23 cellular contexts compared by ENCODE assay signal in genomic region chr17:62100050-62100449, GRCh38.
"Had no signal": no experiment of that assay in that cellular context is flagged by ENCODE, and none has a peak within 500 bp of the region (broad histone marks: within the 10 kb centered on the region; RNA-seq: fewer than 3 reads in every experiment).

No MANE protein-coding gene starts in this region.

- H3K9me3 Mint-ChIP-seq: IgD-negative memory B cell had no signal

- H3K27me3 ChIP-seq: SJCRH30 had no signal

- H3K36me3 ChIP-seq: SJCRH30 had no signal

- H3K4me3 ChIP-seq: K562, SJCRH30 had no signal

- DNase-seq: Kasumi-1, MM.1S, NCI-H1092 treated with DMSO at 0.1 percent for 48 hours, NCI-H1436, NCI-H187, NCI-H2029, NCI-H2081 treated with DMSO at 0.1 percent for 48 hours, NCI-H2171, NCI-H226, NCI-H446, NCI-H510A, NCI-H524 treated with DMSO at 0.1 percent for 48 hours, NCI-H69, NCI-H774, PC-3, SHP77 treated with DMSO at 0.1 percent for 48 hours, SJCRH30 had no signal

- H3K4me1 ChIP-seq: SJCRH30 had no signal

- H3K27ac ChIP-seq: KMS-11, SJCRH30 had no signal

- H3K27me3 Mint-ChIP-seq: IgD-negative memory B cell had no signal

- ATAC-seq: K562, Panc1, PC-3, Right ventricle myocardium inferior, SK-N-SH treated with all-trans-retinoic acid at 6 μM for 48 hours had no signal

- H3K9me3 ChIP-seq: SJCRH30 had no signal
